ENCODE assay signal across 1 cellular context in the genomic region with DNA sequence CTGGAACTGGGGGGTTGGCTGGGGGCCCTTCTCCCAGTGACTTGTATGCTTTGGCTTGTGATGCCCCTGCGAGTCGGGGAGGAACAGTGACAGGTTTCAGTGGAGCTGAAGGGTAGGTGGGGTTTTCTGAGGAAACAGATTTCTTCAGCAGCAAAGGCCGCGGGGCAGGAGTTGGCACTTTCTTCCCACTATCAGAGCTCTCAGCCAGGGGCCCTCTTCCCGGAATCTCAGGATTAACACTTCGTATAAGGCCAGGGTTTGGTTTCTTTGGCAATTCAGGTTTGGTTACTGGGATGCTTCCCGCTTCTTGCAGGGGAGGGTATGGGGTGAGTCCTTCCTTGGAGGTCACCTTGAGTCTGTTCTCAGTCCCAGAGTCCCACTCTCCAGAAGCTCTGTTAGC.
TF ChIP-seq lines count a peak whose summit lies in the region.

No MANE protein-coding gene starts in this region.

TF ChIP-seq in SK-N-SH treated with all-trans-retinoic acid at 6 μM for 48 hours, 23 proteins besides CTCF, POLR2A, EP300 and RAD21:
- TF ChIP-seq, protein P1, sequence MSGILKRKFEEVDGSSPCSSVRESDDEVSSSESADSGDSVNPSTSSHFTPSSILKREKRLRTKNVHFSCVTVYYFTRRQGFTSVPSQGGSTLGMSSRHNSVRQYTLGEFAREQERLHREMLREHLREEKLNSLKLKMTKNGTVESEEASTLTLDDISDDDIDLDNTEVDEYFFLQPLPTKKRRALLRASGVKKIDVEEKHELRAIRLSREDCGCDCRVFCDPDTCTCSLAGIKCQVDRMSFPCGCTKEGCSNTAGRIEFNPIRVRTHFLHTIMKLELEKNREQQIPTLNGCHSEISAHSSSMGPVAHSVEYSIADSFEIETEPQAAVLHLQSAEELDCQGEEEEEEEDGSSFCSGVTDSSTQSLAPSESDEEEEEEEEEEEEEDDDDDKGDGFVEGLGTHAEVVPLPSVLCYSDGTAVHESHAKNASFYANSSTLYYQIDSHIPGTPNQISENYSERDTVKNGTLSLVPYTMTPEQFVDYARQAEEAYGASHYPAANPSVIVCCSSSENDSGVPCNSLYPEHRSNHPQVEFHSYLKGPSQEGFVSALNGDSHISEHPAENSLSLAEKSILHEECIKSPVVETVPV (CRISPR knock-in tag; IDR thresholded peaks at IDR 0.05), result no peak
- TF ChIP-seq BACH2 (CRISPR knock-in tag; IDR thresholded peaks at IDR 0.05; ENCODE audit: borderline replicate concordance) (no peak), OSR1 (CRISPR knock-in tag; IDR thresholded peaks at IDR 0.05) (no peak), ZNF565 (CRISPR knock-in tag; conservative IDR thresholded peaks at IDR 0.05; ENCODE audit: low read depth) (no peak), GLIS3 (CRISPR knock-in tag; IDR thresholded peaks at IDR 0.05) (no peak), ZNF70 (CRISPR knock-in tag; IDR thresholded peaks at IDR 0.05) (no peak), CSDC2 (CRISPR knock-in tag; IDR thresholded peaks at IDR 0.05) (no peak), ZFP3 (CRISPR knock-in tag; IDR thresholded peaks at IDR 0.05) (no peak), PPARA (CRISPR knock-in tag; IDR thresholded peaks at IDR 0.05; ENCODE audit: borderline replicate concordance) (no peak), ZC3H10 (CRISPR knock-in tag; IDR thresholded peaks at IDR 0.05) (no peak), TCF4 (CRISPR knock-in tag; IDR thresholded peaks at IDR 0.05; ENCODE audit: borderline replicate concordance) (no peak), ZFP30 (CRISPR knock-in tag; IDR thresholded peaks at IDR 0.05) (no peak), ISL1 (CRISPR knock-in tag; IDR thresholded peaks at IDR 0.05) (no peak), ESRRG (CRISPR knock-in tag; IDR thresholded peaks at IDR 0.05) (no peak)
- TF ChIP-seq, protein P2, sequence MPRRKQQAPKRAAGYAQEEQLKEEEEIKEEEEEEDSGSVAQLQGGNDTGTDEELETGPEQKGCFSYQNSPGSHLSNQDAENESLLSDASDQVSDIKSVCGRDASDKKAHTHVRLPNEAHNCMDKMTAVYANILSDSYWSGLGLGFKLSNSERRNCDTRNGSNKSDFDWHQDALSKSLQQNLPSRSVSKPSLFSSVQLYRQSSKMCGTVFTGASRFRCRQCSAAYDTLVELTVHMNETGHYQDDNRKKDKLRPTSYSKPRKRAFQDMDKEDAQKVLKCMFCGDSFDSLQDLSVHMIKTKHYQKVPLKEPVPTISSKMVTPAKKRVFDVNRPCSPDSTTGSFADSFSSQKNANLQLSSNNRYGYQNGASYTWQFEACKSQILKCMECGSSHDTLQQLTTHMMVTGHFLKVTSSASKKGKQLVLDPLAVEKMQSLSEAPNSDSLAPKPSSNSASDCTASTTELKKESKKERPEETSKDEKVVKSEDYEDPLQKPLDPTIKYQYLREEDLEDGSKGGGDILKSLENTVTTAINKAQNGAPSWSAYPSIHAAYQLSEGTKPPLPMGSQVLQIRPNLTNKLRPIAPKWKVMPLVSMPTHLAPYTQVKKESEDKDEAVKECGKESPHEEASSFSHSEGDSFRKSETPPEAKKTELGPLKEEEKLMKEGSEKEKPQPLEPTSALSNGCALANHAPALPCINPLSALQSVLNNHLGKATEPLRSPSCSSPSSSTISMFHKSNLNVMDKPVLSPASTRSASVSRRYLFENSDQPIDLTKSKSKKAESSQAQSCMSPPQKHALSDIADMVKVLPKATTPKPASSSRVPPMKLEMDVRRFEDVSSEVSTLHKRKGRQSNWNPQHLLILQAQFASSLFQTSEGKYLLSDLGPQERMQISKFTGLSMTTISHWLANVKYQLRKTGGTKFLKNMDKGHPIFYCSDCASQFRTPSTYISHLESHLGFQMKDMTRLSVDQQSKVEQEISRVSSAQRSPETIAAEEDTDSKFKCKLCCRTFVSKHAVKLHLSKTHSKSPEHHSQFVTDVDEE (CRISPR knock-in tag; IDR thresholded peaks at IDR 0.05), result no peak
